Comparison of ENCODE assay signal across 10 cellular contexts in genomic region chr1:32182060-32182459, GRCh38. TPM values are rescaled to one million over a fixed set of nuclear protein-coding genes. Genes with fewer than 3 reads are reported as not detected.
A peak's percentile ranks its signal among the peaks of the same experiment; 100 is the strongest.
DNase-seq lines count a peak whose midpoint lies in the region; ATAC-seq and TF ChIP-seq lines count a peak whose summit lies in the region.
"Had no signal": no experiment of that assay in that cellular context is flagged by ENCODE, and none has a peak within 500 bp of the region (broad histone marks: within the 10 kb centered on the region; RNA-seq: fewer than 3 reads in every experiment).

No MANE protein-coding gene starts in this region.

- H3K4me2 ChIP-seq in smooth muscle cell: peak overlapping the region; percentile 94

- intact Hi-C loops in upper lobe of right lung (cut with DNase I): no loop called here

- H3K36me3 ChIP-seq in RWPE2 (ENCODE audit: low read depth) (peaks cover 64% of the 10 kb centered on the region), smooth muscle cell (ENCODE audit: low read depth) (peaks cover 4% of the 10 kb centered on the region), upper lobe of right lung (peaks cover 53% of the 10 kb centered on the region), WERI-Rb-1 (peaks cover 70% of the 10 kb centered on the region)

- peaks cover 72% of the 10 kb centered on the region for H3K36me3 Mint-ChIP-seq in activated T-cell treated with anti-CD3 and anti-CD28 coated beads, Interleukin-2, amount 50 U/mL, for 24 hours (ENCODE audit: low read depth)
- peaks cover 53% of the 10 kb centered on the region for H3K36me3 Mint-ChIP-seq in endothelial cell (ENCODE audit: low read depth, unreplicated experiment)

- H3K79me2 ChIP-seq in smooth muscle cell (ENCODE audit: low read depth): peaks cover 66% of the 10 kb centered on the region

- no peak for ATAC-seq in RWPE2 (ENCODE audit: low read depth)
- no peak for ATAC-seq in upper lobe of right lung
- no peak for ATAC-seq in HG02840 (IDR thresholded peaks at IDR 0.05; ENCODE audit: low FRiP score, unreplicated experiment)

- peak overlapping the region; percentile 99 for H3K27ac Mint-ChIP-seq in activated T-cell treated with anti-CD3 and anti-CD28 coated beads, Interleukin-2, amount 50 U/mL, for 24 hours
- H3K27ac Mint-ChIP-seq in endothelial cell (ENCODE audit: unreplicated experiment): no peak overlapping the region

- H3K9me3 ChIP-seq in RWPE2 (ENCODE audit: severe bottlenecking) (no peaks in the 10 kb centered on the region), smooth muscle cell (replicated peaks; ENCODE audit: low read depth) (no peaks in the 10 kb centered on the region), upper lobe of right lung (no peaks in the 10 kb centered on the region), WERI-Rb-1 (ENCODE audit: severe bottlenecking) (no peaks in the 10 kb centered on the region)
- H3K9me3 ChIP-seq: neutrophil had no signal

- H3K4me3 ChIP-seq in RWPE2 (ENCODE audit: severe bottlenecking): no peak overlapping the region
- H3K4me3 ChIP-seq in smooth muscle cell: peak overlapping the region; percentile 66
- H3K4me3 ChIP-seq in upper lobe of right lung: no peak overlapping the region
- H3K4me3 ChIP-seq in WERI-Rb-1 (ENCODE audit: low read depth, low read length): no peak overlapping the region

- 92% methylated on average over 6 of the region's 6 CpGs for WGBS in smooth muscle cell (ENCODE audit: low lambda C conversion rate)

- no peak for TF ChIP-seq CTCF in RWPE2 (IDR thresholded peaks at IDR 0.05; ENCODE audit: poor library complexity, severe bottlenecking)
- TF ChIP-seq CTCF in endothelial cell (IDR thresholded peaks at IDR 0.05; ENCODE audit: unreplicated experiment): no peak
- TF ChIP-seq CTCF in smooth muscle cell (IDR thresholded peaks at IDR 0.05; ENCODE audit: borderline replicate concordance, insufficient read depth, poor library complexity, severe bottlenecking): no peak
- TF ChIP-seq CTCF in upper lobe of right lung (IDR thresholded peaks at IDR 0.05): no peak
- TF ChIP-seq CTCF in WERI-Rb-1 (IDR thresholded peaks at IDR 0.05; ENCODE audit: low read depth, low read length): no peak

- H3K27me3 ChIP-seq in RWPE2 (ENCODE audit: insufficient read depth, poor library complexity, severe bottlenecking) (no peaks in the 10 kb centered on the region), smooth muscle cell (ENCODE audit: low read depth) (no peaks in the 10 kb centered on the region), upper lobe of right lung (no peaks in the 10 kb centered on the region), WERI-Rb-1 (ENCODE audit: insufficient read depth, low read depth, severe bottlenecking) (no peaks in the 10 kb centered on the region)
- H3K27me3 ChIP-seq: neutrophil had no signal

- H3K27me3 Mint-ChIP-seq in activated T-cell treated with anti-CD3 and anti-CD28 coated beads, Interleukin-2, amount 50 U/mL, for 24 hours: no peaks in the 10 kb centered on the region
- H3K27me3 Mint-ChIP-seq in endothelial cell (ENCODE audit: unreplicated experiment): peaks cover 11% of the 10 kb centered on the region

- H2AFZ ChIP-seq in smooth muscle cell (ENCODE audit: low read depth): no peak overlapping the region

- H4K20me1 ChIP-seq in smooth muscle cell (ENCODE audit: low read depth): peaks cover 64% of the 10 kb centered on the region

- H3K4me1 ChIP-seq in RWPE2 (ENCODE audit: insufficient read depth, poor library complexity, severe bottlenecking) (peaks cover 13% of the 10 kb centered on the region), smooth muscle cell (ENCODE audit: low read depth) (peaks cover 20% of the 10 kb centered on the region), upper lobe of right lung (peaks cover 45% of the 10 kb centered on the region)

- DNase-seq in activated T-cell treated with anti-CD3 and anti-CD28 coated beads, Interleukin-2, amount 50 U/mL, for 24 hours: no peak
- no peak for DNase-seq in activated T-cell treated with anti-CD3 and anti-CD28 coated beads, Interleukin-2, amount 50 U/mL, for 1 hour
- DNase-seq in RWPE2 (ENCODE audit: low spot score): no peak
- DNase-seq in endothelial cell (ENCODE audit: low spot score): no peak
- DNase-seq in smooth muscle cell (lab: John Stamatoyannopoulos, UW; ENCODE audit: unreplicated experiment): no peak
- no peak for DNase-seq in upper lobe of right lung
- DNase-seq in WERI-Rb-1: no peak
- DNase-seq: AML-193 had no signal

- peak overlapping the region; percentile 77 for H3K27ac ChIP-seq in RWPE2 (ENCODE audit: poor library complexity, severe bottlenecking)
- no peak overlapping the region for H3K27ac ChIP-seq in smooth muscle cell (ENCODE audit: low read depth)
- no peak overlapping the region for H3K27ac ChIP-seq in upper lobe of right lung
- H3K27ac ChIP-seq in WERI-Rb-1: no peak overlapping the region
- H3K27ac ChIP-seq: neutrophil had no signal

- peaks cover 61% of the 10 kb centered on the region for H3K4me1 Mint-ChIP-seq in activated T-cell treated with anti-CD3 and anti-CD28 coated beads, Interleukin-2, amount 50 U/mL, for 24 hours (ENCODE audit: low read depth)
- peaks cover 35% of the 10 kb centered on the region for H3K4me1 Mint-ChIP-seq in endothelial cell (ENCODE audit: unreplicated experiment)

- no peak overlapping the region for H3K9ac ChIP-seq in smooth muscle cell (ENCODE audit: low read depth)

- peak overlapping the region; percentile 98 for H3K4me3 Mint-ChIP-seq in activated T-cell treated with anti-CD3 and anti-CD28 coated beads, Interleukin-2, amount 50 U/mL, for 24 hours
- H3K4me3 Mint-ChIP-seq in endothelial cell (ENCODE audit: unreplicated experiment): peak overlapping the region; percentile 69

- no peaks in the 10 kb centered on the region for H3K9me3 Mint-ChIP-seq in activated T-cell treated with anti-CD3 and anti-CD28 coated beads, Interleukin-2, amount 50 U/mL, for 24 hours
- no peaks in the 10 kb centered on the region for H3K9me3 Mint-ChIP-seq in endothelial cell (ENCODE audit: unreplicated experiment)

- H3F3A ChIP-seq in smooth muscle cell (ENCODE audit: low read depth): peaks cover 11% of the 10 kb centered on the region

RNA-seq across cellular contexts. Expression of gene TXLNA, which starts 2.6 kb away (rescaled TPM):
- total RNA-seq in endothelial cell (ENCODE audit: unreplicated experiment): 65.3 TPM
- 42.7 and 44.6 TPM in 2 replicates for total RNA-seq in smooth muscle cell
- 42.0 and 46.0 TPM in 2 replicates for polyA plus RNA-seq in smooth muscle cell
- 47.5 TPM for total RNA-seq in upper lobe of right lung

RNA-seq across cellular contexts. Expression of gene CCDC28B, which starts 18.3 kb away (rescaled TPM):
- total RNA-seq in endothelial cell (ENCODE audit: unreplicated experiment): 22.9 TPM
- 19.9 and 41.6 TPM in 2 replicates for total RNA-seq in smooth muscle cell
- 58.9 and 63.9 TPM in 2 replicates for polyA plus RNA-seq in smooth muscle cell
- 2.7 TPM for total RNA-seq in upper lobe of right lung

RNA-seq across cellular contexts. Expression of gene IQCC, which starts 23.4 kb away (rescaled TPM):
- total RNA-seq in endothelial cell (ENCODE audit: unreplicated experiment) (1.9 TPM), smooth muscle cell (1.4 and 3.1 TPM in 2 replicates), upper lobe of right lung (1.2 TPM)
- polyA plus RNA-seq in smooth muscle cell: 2.4 TPM in 2 replicates

RNA-seq across cellular contexts. Expression of gene DCDC2B, which starts 26.8 kb away (rescaled TPM):
- total RNA-seq in endothelial cell (ENCODE audit: unreplicated experiment) (not detected), smooth muscle cell (not detected in 2 replicates), upper lobe of right lung (not detected)
- 0.47 TPM in 1 of 2 replicates, not detected in the other for polyA plus RNA-seq in smooth muscle cell

RNA-seq across cellular contexts. Expression of gene TMEM234, which starts 40.1 kb away (rescaled TPM):
- total RNA-seq in endothelial cell (ENCODE audit: unreplicated experiment) (23.2 TPM), smooth muscle cell (10.9 and 13.3 TPM in 2 replicates), upper lobe of right lung (22.3 TPM)
- polyA plus RNA-seq in smooth muscle cell: 19.8 and 27.5 TPM in 2 replicates
